ENCODE assay signal across 20 cellular contexts in the genomic region with DNA sequence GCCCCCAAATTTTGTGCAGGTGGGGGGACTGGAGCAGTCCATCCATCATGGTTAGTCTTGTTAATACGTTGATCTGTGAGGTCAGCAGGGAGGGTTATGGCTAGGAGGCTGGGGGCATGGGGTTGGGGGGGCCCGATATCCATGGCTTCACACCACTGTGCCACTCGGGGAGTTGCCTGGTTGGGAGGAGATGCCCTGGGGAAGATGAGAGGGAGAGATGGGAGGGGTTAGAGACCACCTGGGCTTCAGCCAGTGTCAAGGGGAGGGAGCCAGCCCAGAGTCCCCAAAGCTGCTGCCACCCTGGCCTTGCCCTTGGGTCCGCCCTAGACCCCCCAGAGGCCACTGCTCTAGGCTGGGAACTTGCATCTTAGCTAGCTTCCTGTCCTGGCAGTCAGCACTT. TPM values are rescaled to one million over a fixed set of nuclear protein-coding genes. Genes with fewer than 3 reads are reported as not detected.
DNase-seq lines count a peak whose midpoint lies in the region; ATAC-seq, FAIRE-seq and TF ChIP-seq lines count a peak whose summit lies in the region.
"Had no signal": no experiment of that assay in that cellular context is flagged by ENCODE, and none has a peak within 500 bp of the region (broad histone marks: within the 10 kb centered on the region; RNA-seq: fewer than 3 reads in every experiment).

No MANE protein-coding gene starts in this region.

- H3K27me3 Mint-ChIP-seq in chondrocyte (ENCODE audit: low read depth), result no peaks in the 10 kb centered on the region

- no peak overlapping the region for H3K4me3 Mint-ChIP-seq in chondrocyte (ENCODE audit: unreplicated experiment)
- H3K4me3 Mint-ChIP-seq: activated B cell treated with CpG ODN at 0.5 μM for 24 hours; stimulated activated memory B cell treated with anti-CD40 and anti-IgM and Interleukin-4, amounts not matched to agents 10 μg/mL and 1 μg/mL and 100 μg/mL, for 72 hours had no signal

- DNase-seq in chondrocyte (ENCODE audit: low spot score) (no peak), thoracic aorta (ENCODE audit: low spot score) (no peak), LoVo (ENCODE audit: low spot score) (no peak), NCI-H187 treated with DMSO at 0.1 percent for 48 hours (lab: John Stamatoyannopoulos, UW) (no peak), GM12891 (ENCODE audit: insufficient read length, low spot score) (no peak), HUDEP-2 (lab: John Stamatoyannopoulos, UW; ENCODE audit: unreplicated experiment in 76 of 76) (no peak)
- DNase-seq: activated B cell treated with CpG ODN at 0.5 μM for 24 hours; activated naive CD4-positive, alpha-beta T cell treated with Interleukin-2 at 50 U/mL for 16 hours; caudate nucleus; glutamatergic neuron; NCI-H226; retina had no signal

- no peak for FAIRE-seq in GM12891 (lab: Jason Lieb, UNC)
- FAIRE-seq: endothelial cell of umbilical vein, H54, K562 had no signal

- ATAC-seq in thoracic aorta (ENCODE audit: insufficient number of reproducible peaks, low FRiP score, low read depth), result no peak
- ATAC-seq: K562; stimulated activated memory B cell treated with anti-CD40 and anti-IgM and Interleukin-4, amounts not matched to agents 10 μg/mL and 1 μg/mL and 100 μg/mL, for 72 hours had no signal

- H3K9ac ChIP-seq in muscle layer of colon (ENCODE audit: low read length), result peak overlapping the region; percentile 58
- H3K9ac ChIP-seq: BLaER1 treated with 17β-estradiol and CSF1 and Interleukin-3, amounts not matched to agents 10 nM and 100 nM had no signal

- H3K4me1 ChIP-seq in HEK293 (ENCODE audit: control insufficient read depth, insufficient read depth, low read length) (peaks cover 9% of the 10 kb centered on the region; the same call in 1 of the 2 replicates), muscle layer of colon (ENCODE audit: insufficient read depth, low read length) (peaks cover 44% of the 10 kb centered on the region), thoracic aorta (ENCODE audit: control insufficient read depth in 1 of 2, low read depth in 2 of 2) (peaks cover 20 to 47% of the 10 kb centered on the region in 2 donors)

- H3K27me3 ChIP-seq in muscle layer of colon (ENCODE audit: control insufficient read depth in 1 of 2, insufficient read depth in 2 of 2, low read length in 2 of 2), result peaks cover 0 to 4% of the 10 kb centered on the region in 2 donors
- H3K27me3 ChIP-seq in thoracic aorta (replicated peaks; ENCODE audit: insufficient read depth), result no peaks in the 10 kb centered on the region

- peak overlapping the region; percentile 97 for H3K27ac Mint-ChIP-seq in chondrocyte (ENCODE audit: unreplicated experiment)
- H3K27ac Mint-ChIP-seq: activated B cell treated with CpG ODN at 0.5 μM for 24 hours; stimulated activated memory B cell treated with anti-CD40 and anti-IgM and Interleukin-4, amounts not matched to agents 10 μg/mL and 1 μg/mL and 100 μg/mL, for 72 hours had no signal

- no peaks in the 10 kb centered on the region for H3K9me3 Mint-ChIP-seq in chondrocyte (ENCODE audit: low read depth)
- H3K9me3 Mint-ChIP-seq: activated B cell treated with CpG ODN at 0.5 μM for 24 hours; stimulated activated memory B cell treated with anti-CD40 and anti-IgM and Interleukin-4, amounts not matched to agents 10 μg/mL and 1 μg/mL and 100 μg/mL, for 72 hours had no signal

- CTCF ChIA-PET in HEK293 (lab: Yijun Ruan, JAX), result interaction anchor here (0.6 to 1.9 kb wide), 2 partner anchors 15 to 465 kb away, joined by 3 to 7 read pairs; no protein-coding TSS in a partner anchor

- peaks cover 45% of the 10 kb centered on the region for H3K4me1 Mint-ChIP-seq in chondrocyte (ENCODE audit: low read depth)

- TF ChIP-seq CTCF in HEK293 (tag by site-specific recombination; IDR thresholded peaks at IDR 0.05) (no peak), chondrocyte (IDR thresholded peaks at IDR 0.05) (no peak), thoracic aorta (IDR thresholded peaks at IDR 0.05) (no peak)

- H3K36me3 ChIP-seq in HEK293 (ENCODE audit: control insufficient read depth in 2 of 2, insufficient read depth in 1 of 2, low read length in 2 of 2) (peaks cover 22 to 48% of the 10 kb centered on the region in 2 experiments), muscle layer of colon (ENCODE audit: insufficient read depth, low read length) (peaks cover 39% of the 10 kb centered on the region), thoracic aorta (peaks cover 28% of the 10 kb centered on the region)

- POLR2A ChIA-PET in HEK293 (lab: Yijun Ruan, JAX), result interaction anchor here (4.2 to 5.8 kb wide), 2 partner anchors 8 to 12 kb away, joined by 18 to 78 read pairs; partner anchors contain the start of genes DMWD and SIX5

- H3K27ac ChIP-seq in HEK293 (ENCODE audit: extremely low read depth, low read depth, low read length) (no peak overlapping the region), muscle layer of colon (ENCODE audit: low read depth, low read length) (peak overlapping the region; percentile 88), thoracic aorta (peak overlapping the region; percentile 97 to 98)
- H3K27ac ChIP-seq: BLaER1 treated with 17β-estradiol and CSF1 and Interleukin-3, amounts not matched to agents 10 nM and 100 nM had no signal

- H3K36me3 Mint-ChIP-seq in chondrocyte (ENCODE audit: low read depth), result peaks cover 22% of the 10 kb centered on the region

- no peak overlapping the region for H3K4me3 ChIP-seq in HEK293 (ENCODE audit: low read depth, low read length)
- H3K4me3 ChIP-seq in muscle layer of colon (ENCODE audit: low read depth in 1 of 2, low read length in 2 of 2), result no peak overlapping the region
- H3K4me3 ChIP-seq in thoracic aorta, result peak overlapping the region; percentile 91
- H3K4me3 ChIP-seq: BLaER1 treated with 17β-estradiol and CSF1 and Interleukin-3, amounts not matched to agents 10 nM and 100 nM; K562 had no signal

- no peak for TF ChIP-seq POLR2A in GM12891 (IDR thresholded peaks at IDR 0.05; ENCODE audit: low read depth, low read length)

- H3K9me3 ChIP-seq in HEK293 (ENCODE audit: control insufficient read depth, insufficient read depth, low read depth, low read length), result no peaks in the 10 kb centered on the region
- H3K9me3 ChIP-seq in muscle layer of colon (ENCODE audit: low read length), result no peaks in the 10 kb centered on the region
- H3K9me3 ChIP-seq in thoracic aorta, result no peaks in the 10 kb centered on the region
- H3K9me3 ChIP-seq: BLaER1 treated with 17β-estradiol and CSF1 and Interleukin-3, amounts not matched to agents 10 nM and 100 nM had no signal

TF ChIP-seq in HEK293, 187 proteins besides CTCF, POLR2A, EP300 and RAD21:
- TF ChIP-seq YY2 (tag by site-specific recombination; IDR thresholded peaks at IDR 0.05), result no peak
- peak; percentile 55; the same call in 1 of the 2 replicates for TF ChIP-seq GLIS2 (tag by site-specific recombination; IDR thresholded peaks at IDR 0.05)

TF ChIP-seq in GM12891, 5 proteins besides CTCF, POLR2A, EP300 and RAD21:
- no peak for TF ChIP-seq POLR2AphosphoS5 (IDR thresholded peaks at IDR 0.05; ENCODE audit: low read depth, low read length)
- TF ChIP-seq SPI1 (IDR thresholded peaks at IDR 0.05; ENCODE audit: low read depth, low read length), result no peak
- no peak for TF ChIP-seq TAF1 (IDR thresholded peaks at IDR 0.05; ENCODE audit: low read depth, low read length)
- TF ChIP-seq POU2F2 (IDR thresholded peaks at IDR 0.05; ENCODE audit: low read depth, low read length), result no peak
- no peak for TF ChIP-seq PAX5 (IDR thresholded peaks at IDR 0.05; ENCODE audit: insufficient read depth, low read length, severe bottlenecking)
TF ChIP-seq in GM12891: peak in this region for 0.

RNA-seq across cellular contexts. Expression of gene DMPK, which starts 1.8 kb away (rescaled TPM):
- total RNA-seq in chondrocyte (95.0 to 176 TPM (median 162 TPM) in 3 replicates), thoracic aorta (100 to 1,000 TPM; 212 to 227 TPM)
- polyA plus RNA-seq in GM12891 (2012; ENCODE audit: low read depth, missing spikeins), result 36.5 TPM

RNA-seq across cellular contexts. Expression of gene DMWD, which starts 8.5 kb away (rescaled TPM):
- total RNA-seq in chondrocyte (77.6 to 83.0 TPM (median 79.4 TPM) in 3 replicates), thoracic aorta (10 to 100 TPM; 79.1 to 91.1 TPM)
- 25.7 TPM for polyA plus RNA-seq in GM12891 (2012; ENCODE audit: low read depth, missing spikeins)

RNA-seq across cellular contexts. Expression of gene SIX5, which starts 15.0 kb away (rescaled TPM):
- 29.3 to 33.8 TPM (median 33.0 TPM) in 3 replicates for total RNA-seq in chondrocyte
- 10 to 100 TPM; 15.0 to 29.9 TPM for total RNA-seq in thoracic aorta
- 3.7 TPM for polyA plus RNA-seq in GM12891 (2012; ENCODE audit: low read depth, missing spikeins)

RNA-seq across cellular contexts. Expression of gene RSPH6A, which starts 31.0 kb away (rescaled TPM):
- total RNA-seq in chondrocyte (0.15 TPM in 1 of 3 replicates, not detected in the others), thoracic aorta (not detected)
- not detected for polyA plus RNA-seq in GM12891 (2012; ENCODE audit: low read depth, missing spikeins)

RNA-seq across cellular contexts. Expression of gene MEIOSIN, which starts 50.9 kb away (rescaled TPM):
- not detected in 3 replicates for total RNA-seq in chondrocyte
- not detected for total RNA-seq in thoracic aorta
- polyA plus RNA-seq in GM12891 (2012; ENCODE audit: low read depth, missing spikeins), result 0.05 TPM
- total RNA-seq: activated B cell treated with CpG ODN at 0.5 μM for 24 hours, endothelial cell of umbilical vein, myocyte had no signal
- polyA plus RNA-seq: endothelial cell of umbilical vein had no signal
